ENCODE assay signal across 37 cellular contexts in the genomic region with DNA sequence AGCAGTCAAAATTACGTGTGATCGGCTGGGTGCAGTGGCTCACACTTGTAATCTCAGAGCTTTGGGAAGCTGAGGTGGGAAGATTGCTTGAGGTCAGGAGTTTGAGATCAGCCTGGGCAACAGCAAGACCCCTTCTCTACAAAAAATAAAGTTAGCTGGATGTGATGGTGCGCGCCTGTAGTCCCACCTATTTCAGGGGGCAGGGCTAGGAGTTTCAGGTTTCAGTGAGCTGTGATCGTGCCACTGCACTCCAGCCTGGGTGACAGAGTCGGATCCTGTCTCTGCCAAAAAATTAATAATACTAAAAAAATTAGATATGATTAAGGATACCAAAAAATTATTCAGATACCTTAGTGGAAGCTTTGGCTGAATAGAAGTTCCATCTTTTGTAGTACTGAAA.
DNase-seq lines count a peak whose midpoint lies in the region; ATAC-seq, FAIRE-seq and TF ChIP-seq lines count a peak whose summit lies in the region.
"Had no signal": no experiment of that assay in that cellular context is flagged by ENCODE, and none has a peak within 500 bp of the region (broad histone marks: within the 10 kb centered on the region; RNA-seq: fewer than 3 reads in every experiment).

No MANE protein-coding gene starts in this region.

- no peaks in the 10 kb centered on the region for H3K9me3 Mint-ChIP-seq in astrocyte (ENCODE audit: unreplicated experiment)
- H3K9me3 Mint-ChIP-seq: activated naive CD8-positive, alpha-beta T cell treated with anti-CD3 and anti-CD28 coated beads for 36 hours; CD4-positive, alpha-beta T cell; dendritic cell treated with granulocyte-macrophage colony-stimulating factor and Interleukin-4, amounts not matched to agents 40 ng/mL and 50 ng/mL, for 4 days; endodermal cell; mesothelial cell of epicardium; T-cell had no signal

- no peak overlapping the region for H3K23ac ChIP-seq in mesenchymal stem cell (ENCODE audit: low read length in 2 of 2)

- H3K4me1 ChIP-seq in cardiac muscle cell (ENCODE audit: low read depth) (peaks cover 28% of the 10 kb centered on the region), right cardiac atrium (ENCODE audit: control insufficient read depth, insufficient read depth, low read length) (peaks cover 2% of the 10 kb centered on the region), astrocyte (ENCODE audit: insufficient read depth, low read length) (peaks cover 21% of the 10 kb centered on the region), mesenchymal stem cell (ENCODE audit: control insufficient read depth, insufficient read depth, low read depth, low read length) (peaks cover 8% of the 10 kb centered on the region)

- H3K18ac ChIP-seq in mesenchymal stem cell (ENCODE audit: low read depth in 1 of 2, low read length in 2 of 2): peak overlapping the region in 1 of 2 experiments; percentile 79

- no peak for ATAC-seq in right cardiac atrium
- no peak for ATAC-seq in GM19452 (IDR thresholded peaks at IDR 0.05; ENCODE audit: unreplicated experiment)
- no peak for ATAC-seq in HG03571 (IDR thresholded peaks at IDR 0.05; ENCODE audit: unreplicated experiment)
- ATAC-seq: esophagus mucosa; K562; left ventricle myocardium superior; naive thymus-derived CD4-positive, alpha-beta T cell; T-cell; upper lobe of right lung had no signal

- 77% methylated on average over 6 of the region's 6 CpGs for WGBS in right cardiac atrium
- WGBS in mesenchymal stem cell: 96% methylated on average over 5 of the region's 6 CpGs

- H3K27me3 ChIP-seq in cardiac muscle cell (no peaks in the 10 kb centered on the region), right cardiac atrium (ENCODE audit: control insufficient read depth, insufficient read depth) (no peaks in the 10 kb centered on the region), astrocyte (ENCODE audit: insufficient read depth, low read length) (no peaks in the 10 kb centered on the region), mesenchymal stem cell (ENCODE audit: control insufficient read depth in 1 of 2, insufficient read depth in 1 of 2, low read length in 2 of 2) (no peaks in the 10 kb centered on the region)
- H3K27me3 ChIP-seq: MG63, SJCRH30, upper lobe of right lung had no signal

- peak overlapping the region; percentile 36 for H4K91ac ChIP-seq in mesenchymal stem cell (ENCODE audit: low read length)

- peak overlapping the region; percentile 88 for H2BK120ac ChIP-seq in mesenchymal stem cell (ENCODE audit: low read depth, low read length)

- DNase-seq in cardiac muscle cell (ENCODE audit: low read depth in 1 of 2, low spot score in 1 of 2) (peak in 1 of 2 donors; percentile 21), right cardiac atrium (no peak), astrocyte (ENCODE audit: low read depth) (no peak), mesenchymal stem cell (no peak), AG08396 (ENCODE audit: low spot score) (no peak), NCI-H2107 (lab: John Stamatoyannopoulos, UW) (no peak)
- DNase-seq: 8988T; activated CD4-positive, alpha-beta T cell treated with anti-CD3 and anti-CD28 coated beads for 48 hours; activated gamma-delta T cell; activated naive CD8-positive, alpha-beta T cell treated with anti-CD3 and anti-CD28 coated beads for 36 hours; activated T-cell treated with anti-CD3 and anti-CD28 coated beads, Interleukin-2, amount 50 U/mL, for 1 hour; anterior cingulate cortex; CD4-positive, alpha-beta T cell; central memory CD4-positive, alpha-beta T cell; DND-41; endodermal cell; kidney; left ventricle myocardium superior; MG63; naive thymus-derived CD4-positive, alpha-beta T cell; NCI-H1105 treated with DMSO at 0.1 percent for 48 hours; NCI-H187 treated with DMSO at 0.1 percent for 48 hours; NCI-H69; SJCRH30; stimulated activated naive CD4-positive, alpha-beta T cell; T-cell; upper lobe of right lung; WERI-Rb-1 had no signal

- peak overlapping the region; percentile 53 for H3K9ac ChIP-seq in astrocyte (ENCODE audit: low read length)
- H3K9ac ChIP-seq in mesenchymal stem cell (ENCODE audit: low read length): no peak overlapping the region

- H3K4me1 Mint-ChIP-seq in astrocyte (ENCODE audit: low read depth, unreplicated experiment): peaks cover 25% of the 10 kb centered on the region
- H3K4me1 Mint-ChIP-seq: activated naive CD8-positive, alpha-beta T cell treated with anti-CD3 and anti-CD28 coated beads for 36 hours; T-cell had no signal

- H2BK15ac ChIP-seq in mesenchymal stem cell (ENCODE audit: low read depth, poor library complexity, severe bottlenecking): peak overlapping the region; percentile 50

- H2BK5ac ChIP-seq in mesenchymal stem cell (ENCODE audit: low read depth, low read length, poor library complexity, severe bottlenecking): no peak overlapping the region

- no peak overlapping the region for H3K4ac ChIP-seq in mesenchymal stem cell (ENCODE audit: low read depth in 1 of 2, low read length in 2 of 2)

- peak overlapping the region; percentile 66 for H3K4me2 ChIP-seq in astrocyte (ENCODE audit: low read length)
- peak overlapping the region; percentile 79 for H3K4me2 ChIP-seq in mesenchymal stem cell (ENCODE audit: low read length, poor library complexity, severe bottlenecking)

- H3K36me3 Mint-ChIP-seq in astrocyte (ENCODE audit: low read depth, unreplicated experiment): peaks cover 2% of the 10 kb centered on the region
- H3K36me3 Mint-ChIP-seq: activated naive CD8-positive, alpha-beta T cell treated with anti-CD3 and anti-CD28 coated beads for 36 hours; mesothelial cell of epicardium; naive thymus-derived CD4-positive, alpha-beta T cell; T-cell had no signal

- TF ChIP-seq CTCF in cardiac muscle cell (IDR thresholded peaks at IDR 0.05; ENCODE audit: low read depth, low read length): no peak
- no peak for TF ChIP-seq CTCF in astrocyte (IDR thresholded peaks at IDR 0.05; ENCODE audit: insufficient read depth, low read depth, low read length)

- intact Hi-C loops in right cardiac atrium (cut with DNase I): no loop called here

- no peaks in the 10 kb centered on the region for H4K20me1 ChIP-seq in astrocyte (ENCODE audit: insufficient read depth, low read length)

- FAIRE-seq in astrocyte (lab: Jason Lieb, UNC): no peak
- FAIRE-seq: D721Med, K562, kidney, RCC 7860 had no signal

- no peak overlapping the region for H2BK12ac ChIP-seq in mesenchymal stem cell (ENCODE audit: low read length in 2 of 2)

- H3K9me3 ChIP-seq in cardiac muscle cell (ENCODE audit: low read depth) (no peaks in the 10 kb centered on the region), right cardiac atrium (ENCODE audit: control insufficient read depth, low read length) (no peaks in the 10 kb centered on the region), astrocyte (ENCODE audit: insufficient read depth, low read depth, low read length) (no peaks in the 10 kb centered on the region), mesenchymal stem cell (ENCODE audit: control insufficient read depth, low read length) (no peaks in the 10 kb centered on the region)
- H3K9me3 ChIP-seq: MG63, SJCRH30, upper lobe of right lung had no signal

- peak overlapping the region; percentile 57 for H3K27ac ChIP-seq in cardiac muscle cell
- H3K27ac ChIP-seq in right cardiac atrium (ENCODE audit: low read length): no peak overlapping the region
- peak overlapping the region; percentile 63 for H3K27ac ChIP-seq in astrocyte (ENCODE audit: low read depth, low read length)
- peak overlapping the region; percentile 61 for H3K27ac ChIP-seq in mesenchymal stem cell (ENCODE audit: low read length, poor library complexity, severe bottlenecking)
- H3K27ac ChIP-seq: skin epidermis, upper lobe of right lung, WERI-Rb-1 had no signal

- H3K4me3 Mint-ChIP-seq in astrocyte (ENCODE audit: unreplicated experiment): peak overlapping the region; percentile 30
- H3K4me3 Mint-ChIP-seq: activated naive CD8-positive, alpha-beta T cell treated with anti-CD3 and anti-CD28 coated beads for 36 hours; CD4-positive, alpha-beta T cell; dendritic cell treated with granulocyte-macrophage colony-stimulating factor and Interleukin-4, amounts not matched to agents 40 ng/mL and 50 ng/mL, for 4 days; endodermal cell; mesothelial cell of epicardium; naive thymus-derived CD4-positive, alpha-beta T cell; T-cell had no signal

- no peak overlapping the region for H2AK5ac ChIP-seq in mesenchymal stem cell (ENCODE audit: low read length, severe bottlenecking)

- H2AFZ ChIP-seq in astrocyte (ENCODE audit: low read depth, low read length) (no peak overlapping the region), mesenchymal stem cell (ENCODE audit: low read depth, low read length) (no peak overlapping the region)

- H3K27me3 Mint-ChIP-seq in astrocyte (ENCODE audit: low read depth, unreplicated experiment): no peaks in the 10 kb centered on the region
- H3K27me3 Mint-ChIP-seq: activated naive CD8-positive, alpha-beta T cell treated with anti-CD3 and anti-CD28 coated beads for 36 hours; CD4-positive, alpha-beta T cell; dendritic cell treated with granulocyte-macrophage colony-stimulating factor and Interleukin-4, amounts not matched to agents 40 ng/mL and 50 ng/mL, for 4 days; T-cell had no signal

- H3K4me3 ChIP-seq in cardiac muscle cell: no peak overlapping the region
- H3K4me3 ChIP-seq in right cardiac atrium (ENCODE audit: low read length): no peak overlapping the region
- H3K4me3 ChIP-seq in astrocyte (ENCODE audit: insufficient read depth, low read depth, low read length): peak overlapping the region; percentile 19
- H3K4me3 ChIP-seq in mesenchymal stem cell (ENCODE audit: insufficient read depth in 1 of 2, low read depth in 1 of 2, low read length in 2 of 2): no peak overlapping the region
- H3K4me3 ChIP-seq: K562, MG63, SJCRH30, skin epidermis, upper lobe of right lung had no signal

- H3K36me3 ChIP-seq in cardiac muscle cell (no peaks in the 10 kb centered on the region), astrocyte (ENCODE audit: insufficient read depth, low read length) (no peaks in the 10 kb centered on the region), mesenchymal stem cell (ENCODE audit: control insufficient read depth in 1 of 2, insufficient read depth in 2 of 2, low read depth in 1 of 2, low read length in 2 of 2) (no peaks in the 10 kb centered on the region)
- H3K36me3 ChIP-seq: MG63, SJCRH30, upper lobe of right lung, WERI-Rb-1 had no signal

- H3K79me2 ChIP-seq in astrocyte (ENCODE audit: insufficient read depth, low read length): no peaks in the 10 kb centered on the region

- peaks cover 10% of the 10 kb centered on the region for H3K79me1 ChIP-seq in mesenchymal stem cell (replicated peaks; ENCODE audit: low read length, poor library complexity, severe bottlenecking)

- H3K27ac Mint-ChIP-seq in astrocyte (ENCODE audit: unreplicated experiment): peak overlapping the region; percentile 60
- H3K27ac Mint-ChIP-seq: activated naive CD8-positive, alpha-beta T cell treated with anti-CD3 and anti-CD28 coated beads for 36 hours; CD4-positive, alpha-beta T cell; dendritic cell treated with granulocyte-macrophage colony-stimulating factor and Interleukin-4, amounts not matched to agents 40 ng/mL and 50 ng/mL, for 4 days; endodermal cell; mesothelial cell of epicardium; naive thymus-derived CD4-positive, alpha-beta T cell; T-cell had no signal

- no peak overlapping the region for H3K14ac ChIP-seq in mesenchymal stem cell (ENCODE audit: low read length in 2 of 2)

- H4K8ac ChIP-seq in mesenchymal stem cell (ENCODE audit: low read length): peak overlapping the region; percentile 75
